Comparison of ENCODE assay signal across 1 cellular context in the genomic region with DNA sequence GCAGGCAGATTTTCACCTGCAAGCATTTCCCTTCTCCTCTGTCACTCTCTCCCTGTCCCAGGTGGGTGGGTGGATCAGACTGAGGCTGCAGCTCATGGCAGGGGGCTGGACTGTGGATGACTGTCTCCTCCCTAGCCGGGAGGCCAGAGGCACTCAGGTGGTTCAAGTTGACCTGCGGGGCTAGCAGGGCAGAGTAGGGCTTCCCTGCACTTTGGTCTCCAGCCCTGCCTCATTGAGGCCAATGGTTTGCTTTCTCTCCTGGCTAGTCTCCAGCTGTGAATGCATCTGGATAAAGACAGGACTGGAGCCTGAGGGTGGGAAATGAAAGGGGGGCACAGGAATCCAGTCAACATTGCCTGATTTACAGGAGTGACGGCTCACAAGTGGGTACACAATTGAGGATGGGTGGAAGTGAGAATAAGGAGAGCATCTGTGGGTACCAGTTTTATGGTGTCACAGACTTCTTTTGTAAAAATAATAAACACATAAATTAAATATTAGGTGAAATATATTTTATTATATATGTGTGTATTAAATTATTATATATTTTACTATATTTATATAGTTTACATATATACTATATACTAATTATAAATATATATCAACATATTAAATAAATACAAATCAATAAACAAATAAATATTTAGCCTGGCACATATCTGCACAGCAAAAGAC.
TF ChIP-seq lines count a peak whose summit lies in the region.

No MANE protein-coding gene starts in this region.

TF ChIP-seq in HepG2, 621 proteins besides CTCF, POLR2A, EP300 and RAD21 (continued from another document and continues in another):
- TF ChIP-seq THAP7 (CRISPR knock-in tag; IDR thresholded peaks at IDR 0.05), result no peak
- TF ChIP-seq ELF4 (CRISPR knock-in tag; IDR thresholded peaks at IDR 0.05; ENCODE audit: borderline replicate concordance), result no peak
- no peak for TF ChIP-seq ZSCAN30 (CRISPR knock-in tag; IDR thresholded peaks at IDR 0.05)
- peak; percentile 55; the same call in 1 of the 2 replicates for TF ChIP-seq MYC (CRISPR knock-in tag; IDR thresholded peaks at IDR 0.05; ENCODE audit: borderline replicate concordance)
- TF ChIP-seq ZNF224 (CRISPR knock-in tag; IDR thresholded peaks at IDR 0.05), result no peak
- no peak for TF ChIP-seq IKZF1 (IDR thresholded peaks at IDR 0.05)
- TF ChIP-seq ZNF609 (CRISPR knock-in tag; IDR thresholded peaks at IDR 0.05; ENCODE audit: borderline replicate concordance), result peak; percentile 84; the same call in 1 of the 2 replicates
- no peak for TF ChIP-seq MBD4 (IDR thresholded peaks at IDR 0.05; ENCODE audit: borderline replicate concordance, low read length)
- no peak for TF ChIP-seq CHD2 (IDR thresholded peaks at IDR 0.05; ENCODE audit: low read depth, low read length)
- TF ChIP-seq ZZZ3 (CRISPR knock-in tag; IDR thresholded peaks at IDR 0.05; ENCODE audit: borderline replicate concordance), result no peak
- peak; percentile 69 for TF ChIP-seq HMG20A (CRISPR knock-in tag; IDR thresholded peaks at IDR 0.05; ENCODE audit: borderline replicate concordance)
- TF ChIP-seq KMT2A (CRISPR knock-in tag; IDR thresholded peaks at IDR 0.05), result no peak
- TF ChIP-seq MTA3 (CRISPR knock-in tag; IDR thresholded peaks at IDR 0.05), result no peak
- TF ChIP-seq, protein P1, sequence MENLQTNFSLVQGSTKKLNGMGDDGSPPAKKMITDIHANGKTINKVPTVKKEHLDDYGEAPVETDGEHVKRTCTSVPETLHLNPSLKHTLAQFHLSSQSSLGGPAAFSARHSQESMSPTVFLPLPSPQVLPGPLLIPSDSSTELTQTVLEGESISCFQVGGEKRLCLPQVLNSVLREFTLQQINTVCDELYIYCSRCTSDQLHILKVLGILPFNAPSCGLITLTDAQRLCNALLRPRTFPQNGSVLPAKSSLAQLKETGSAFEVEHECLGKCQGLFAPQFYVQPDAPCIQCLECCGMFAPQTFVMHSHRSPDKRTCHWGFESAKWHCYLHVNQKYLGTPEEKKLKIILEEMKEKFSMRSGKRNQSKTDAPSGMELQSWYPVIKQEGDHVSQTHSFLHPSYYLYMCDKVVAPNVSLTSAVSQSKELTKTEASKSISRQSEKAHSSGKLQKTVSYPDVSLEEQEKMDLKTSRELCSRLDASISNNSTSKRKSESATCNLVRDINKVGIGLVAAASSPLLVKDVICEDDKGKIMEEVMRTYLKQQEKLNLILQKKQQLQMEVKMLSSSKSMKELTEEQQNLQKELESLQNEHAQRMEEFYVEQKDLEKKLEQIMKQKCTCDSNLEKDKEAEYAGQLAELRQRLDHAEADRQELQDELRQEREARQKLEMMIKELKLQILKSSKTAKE (CRISPR knock-in tag; IDR thresholded peaks at IDR 0.05; ENCODE audit: borderline replicate concordance), result peak; percentile 67
- TF ChIP-seq, protein P2, sequence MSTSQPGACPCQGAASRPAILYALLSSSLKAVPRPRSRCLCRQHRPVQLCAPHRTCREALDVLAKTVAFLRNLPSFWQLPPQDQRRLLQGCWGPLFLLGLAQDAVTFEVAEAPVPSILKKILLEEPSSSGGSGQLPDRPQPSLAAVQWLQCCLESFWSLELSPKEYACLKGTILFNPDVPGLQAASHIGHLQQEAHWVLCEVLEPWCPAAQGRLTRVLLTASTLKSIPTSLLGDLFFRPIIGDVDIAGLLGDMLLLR (CRISPR knock-in tag; IDR thresholded peaks at IDR 0.05), result no peak
- TF ChIP-seq ZBTB3 (CRISPR knock-in tag; IDR thresholded peaks at IDR 0.05; ENCODE audit: borderline replicate concordance, low read depth), result no peak
- TF ChIP-seq BATF2 (CRISPR knock-in tag; IDR thresholded peaks at IDR 0.05), result no peak
- TF ChIP-seq ZNF614 (CRISPR knock-in tag; IDR thresholded peaks at IDR 0.05; ENCODE audit: borderline replicate concordance), result 0 out of 2 replicates have a peak, but pooled peaks have one; percentile 18
- TF ChIP-seq SIN3B (IDR thresholded peaks at IDR 0.05; ENCODE audit: low read length), result no peak
- TF ChIP-seq ZNF839 (CRISPR knock-in tag; IDR thresholded peaks at IDR 0.05; ENCODE audit: borderline replicate concordance), result no peak
- peak; percentile 61; the same call in 1 of the 2 replicates for TF ChIP-seq EHMT2 (IDR thresholded peaks at IDR 0.05; ENCODE audit: borderline replicate concordance, low read depth, low read length)
- no peak for TF ChIP-seq SYNCRIP (IDR thresholded peaks at IDR 0.05; ENCODE audit: insufficient read depth, low read depth, low read length)
- TF ChIP-seq BORCS8-MEF2B (CRISPR knock-in tag; IDR thresholded peaks at IDR 0.05), result no peak
- TF ChIP-seq ZNF577 (CRISPR knock-in tag; IDR thresholded peaks at IDR 0.05; ENCODE audit: borderline replicate concordance, low read depth), result no peak
- TF ChIP-seq, protein P3, sequence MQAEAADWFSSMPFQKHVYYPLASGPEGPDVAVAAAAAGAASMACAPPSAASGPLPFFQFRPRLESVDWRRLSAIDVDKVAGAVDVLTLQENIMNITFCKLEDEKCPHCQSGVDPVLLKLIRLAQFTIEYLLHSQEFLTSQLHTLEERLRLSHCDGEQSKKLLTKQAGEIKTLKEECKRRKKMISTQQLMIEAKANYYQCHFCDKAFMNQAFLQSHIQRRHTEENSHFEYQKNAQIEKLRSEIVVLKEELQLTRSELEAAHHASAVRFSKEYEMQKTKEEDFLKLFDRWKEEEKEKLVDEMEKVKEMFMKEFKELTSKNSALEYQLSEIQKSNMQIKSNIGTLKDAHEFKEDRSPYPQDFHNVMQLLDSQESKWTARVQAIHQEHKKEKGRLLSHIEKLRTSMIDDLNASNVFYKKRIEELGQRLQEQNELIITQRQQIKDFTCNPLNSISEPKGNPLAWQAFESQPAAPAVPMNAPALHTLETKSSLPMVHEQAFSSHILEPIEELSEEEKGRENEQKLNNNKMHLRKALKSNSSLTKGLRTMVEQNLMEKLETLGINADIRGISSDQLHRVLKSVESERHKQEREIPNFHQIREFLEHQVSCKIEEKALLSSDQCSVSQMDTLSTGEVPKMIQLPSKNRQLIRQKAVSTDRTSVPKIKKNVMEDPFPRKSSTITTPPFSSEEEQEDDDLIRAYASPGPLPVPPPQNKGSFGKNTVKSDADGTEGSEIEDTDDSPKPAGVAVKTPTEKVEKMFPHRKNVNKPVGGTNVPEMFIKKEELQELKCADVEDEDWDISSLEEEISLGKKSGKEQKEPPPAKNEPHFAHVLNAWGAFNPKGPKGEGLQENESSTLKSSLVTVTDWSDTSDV (CRISPR knock-in tag; IDR thresholded peaks at IDR 0.05), result no peak
- TF ChIP-seq ZNF382 (CRISPR knock-in tag; IDR thresholded peaks at IDR 0.05; ENCODE audit: borderline replicate concordance), result no peak
- TF ChIP-seq ZNF598 (CRISPR knock-in tag; IDR thresholded peaks at IDR 0.05; ENCODE audit: borderline replicate concordance), result no peak
- TF ChIP-seq, protein P4, sequence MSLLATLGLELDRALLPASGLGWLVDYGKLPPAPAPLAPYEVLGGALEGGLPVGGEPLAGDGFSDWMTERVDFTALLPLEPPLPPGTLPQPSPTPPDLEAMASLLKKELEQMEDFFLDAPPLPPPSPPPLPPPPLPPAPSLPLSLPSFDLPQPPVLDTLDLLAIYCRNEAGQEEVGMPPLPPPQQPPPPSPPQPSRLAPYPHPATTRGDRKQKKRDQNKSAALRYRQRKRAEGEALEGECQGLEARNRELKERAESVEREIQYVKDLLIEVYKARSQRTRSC (CRISPR knock-in tag; IDR thresholded peaks at IDR 0.05; ENCODE audit: low read depth), result no peak
- peak; percentile 90 for TF ChIP-seq ZMYM3 (CRISPR knock-in tag; IDR thresholded peaks at IDR 0.05)
- TF ChIP-seq, protein P5, sequence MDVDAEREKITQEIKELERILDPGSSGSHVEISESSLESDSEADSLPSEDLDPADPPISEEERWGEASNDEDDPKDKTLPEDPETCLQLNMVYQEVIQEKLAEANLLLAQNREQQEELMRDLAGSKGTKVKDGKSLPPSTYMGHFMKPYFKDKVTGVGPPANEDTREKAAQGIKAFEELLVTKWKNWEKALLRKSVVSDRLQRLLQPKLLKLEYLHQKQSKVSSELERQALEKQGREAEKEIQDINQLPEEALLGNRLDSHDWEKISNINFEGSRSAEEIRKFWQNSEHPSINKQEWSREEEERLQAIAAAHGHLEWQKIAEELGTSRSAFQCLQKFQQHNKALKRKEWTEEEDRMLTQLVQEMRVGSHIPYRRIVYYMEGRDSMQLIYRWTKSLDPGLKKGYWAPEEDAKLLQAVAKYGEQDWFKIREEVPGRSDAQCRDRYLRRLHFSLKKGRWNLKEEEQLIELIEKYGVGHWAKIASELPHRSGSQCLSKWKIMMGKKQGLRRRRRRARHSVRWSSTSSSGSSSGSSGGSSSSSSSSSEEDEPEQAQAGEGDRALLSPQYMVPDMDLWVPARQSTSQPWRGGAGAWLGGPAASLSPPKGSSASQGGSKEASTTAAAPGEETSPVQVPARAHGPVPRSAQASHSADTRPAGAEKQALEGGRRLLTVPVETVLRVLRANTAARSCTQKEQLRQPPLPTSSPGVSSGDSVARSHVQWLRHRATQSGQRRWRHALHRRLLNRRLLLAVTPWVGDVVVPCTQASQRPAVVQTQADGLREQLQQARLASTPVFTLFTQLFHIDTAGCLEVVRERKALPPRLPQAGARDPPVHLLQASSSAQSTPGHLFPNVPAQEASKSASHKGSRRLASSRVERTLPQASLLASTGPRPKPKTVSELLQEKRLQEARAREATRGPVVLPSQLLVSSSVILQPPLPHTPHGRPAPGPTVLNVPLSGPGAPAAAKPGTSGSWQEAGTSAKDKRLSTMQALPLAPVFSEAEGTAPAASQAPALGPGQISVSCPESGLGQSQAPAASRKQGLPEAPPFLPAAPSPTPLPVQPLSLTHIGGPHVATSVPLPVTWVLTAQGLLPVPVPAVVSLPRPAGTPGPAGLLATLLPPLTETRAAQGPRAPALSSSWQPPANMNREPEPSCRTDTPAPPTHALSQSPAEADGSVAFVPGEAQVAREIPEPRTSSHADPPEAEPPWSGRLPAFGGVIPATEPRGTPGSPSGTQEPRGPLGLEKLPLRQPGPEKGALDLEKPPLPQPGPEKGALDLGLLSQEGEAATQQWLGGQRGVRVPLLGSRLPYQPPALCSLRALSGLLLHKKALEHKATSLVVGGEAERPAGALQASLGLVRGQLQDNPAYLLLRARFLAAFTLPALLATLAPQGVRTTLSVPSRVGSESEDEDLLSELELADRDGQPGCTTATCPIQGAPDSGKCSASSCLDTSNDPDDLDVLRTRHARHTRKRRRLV (CRISPR knock-in tag; IDR thresholded peaks at IDR 0.05), result no peak
- no peak for TF ChIP-seq ZNF75D (CRISPR knock-in tag; IDR thresholded peaks at IDR 0.05; ENCODE audit: borderline replicate concordance)
- no peak for TF ChIP-seq ZFP62 (CRISPR knock-in tag; IDR thresholded peaks at IDR 0.05)
- TF ChIP-seq TP53 (CRISPR knock-in tag; conservative IDR thresholded peaks at IDR 0.05), result no peak
- no peak for TF ChIP-seq NFYB (CRISPR knock-in tag; IDR thresholded peaks at IDR 0.05)
- no peak for TF ChIP-seq DR1 (CRISPR knock-in tag; IDR thresholded peaks at IDR 0.05)
- peak; percentile 58; the same call in 1 of the 2 replicates for TF ChIP-seq ZNF710 (CRISPR knock-in tag; IDR thresholded peaks at IDR 0.05; ENCODE audit: borderline replicate concordance)
- no peak for TF ChIP-seq SMAD9 (CRISPR knock-in tag; IDR thresholded peaks at IDR 0.05)
- TF ChIP-seq MEF2D (CRISPR knock-in tag; IDR thresholded peaks at IDR 0.05), result no peak
